In the genomic region with DNA sequence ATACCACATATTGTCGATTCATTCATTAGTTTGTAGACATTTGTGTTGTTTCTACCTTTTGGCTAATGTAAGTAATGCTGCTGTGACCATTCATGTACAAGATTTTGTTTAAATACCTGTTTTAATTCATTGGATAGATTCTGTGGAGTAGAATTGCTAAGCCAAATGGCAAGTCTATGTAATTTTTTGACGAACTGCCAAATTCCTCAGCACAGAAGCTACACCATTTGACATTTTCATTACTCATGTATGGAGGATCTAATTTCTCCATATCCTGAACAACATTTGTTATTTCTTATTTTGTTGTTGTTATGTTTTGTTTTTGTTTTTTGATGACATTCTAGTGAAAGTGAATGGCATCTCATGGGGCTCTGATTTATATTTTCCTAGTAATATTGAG, we compare ENCODE assay signal across 16 cellular contexts.
A peak's percentile ranks its signal among the peaks of the same experiment; 100 is the strongest.
DNase-seq lines count a peak whose midpoint lies in the region; ATAC-seq and TF ChIP-seq lines count a peak whose summit lies in the region.
"Had no signal": no experiment of that assay in that cellular context is flagged by ENCODE, and none has a peak within 500 bp of the region (broad histone marks: within the 10 kb centered on the region; RNA-seq: fewer than 3 reads in every experiment).

No MANE protein-coding gene starts in this region.

- H3K9ac ChIP-seq in GM23248, result no peak overlapping the region
- H3K9ac ChIP-seq: BLaER1 had no signal

- no peaks in the 10 kb centered on the region for H3K36me3 ChIP-seq in GM23248 (ENCODE audit: low read depth)
- H3K36me3 ChIP-seq: BLaER1 had no signal

- no peaks in the 10 kb centered on the region; the same call in 1 of the 2 replicates for H3K4me1 ChIP-seq in GM23248 (ENCODE audit: insufficient read depth)
- H3K4me1 ChIP-seq: A549, BLaER1 had no signal

- no peak for TF ChIP-seq CTCF in fibroblast of pulmonary artery (IDR thresholded peaks at IDR 0.05; ENCODE audit: low read length, missing control alignments)

- H3K9me2 ChIP-seq in GM23248 (ENCODE audit: insufficient read depth), result no peaks in the 10 kb centered on the region

- no peaks in the 10 kb centered on the region for H3K9me3 ChIP-seq in GM23248 (ENCODE audit: low read depth)

- no peaks in the 10 kb centered on the region for H3K27me3 ChIP-seq in GM23248 (replicated peaks; ENCODE audit: insufficient read depth)
- H3K27me3 ChIP-seq: BLaER1 had no signal

- DNase-seq in GM23248 (peak; percentile 55), RPMI7951 (ENCODE audit: low read depth) (peak; percentile 20), fibroblast of pulmonary artery (ENCODE audit: low read depth) (peak; percentile 4), amygdala (lab: John Stamatoyannopoulos, UW) (no peak)
- DNase-seq: AML-193; Calu3; CD4-positive, CD25-positive, alpha-beta regulatory T cell; DMS 273 treated with DMSO at 0.1 percent for 48 hours; IMR-90; KBM-7 had no signal

- H2AFZ ChIP-seq in GM23248, result no peak overlapping the region

- H3K4me2 ChIP-seq in GM23248 (ENCODE audit: unreplicated experiment), result no peak overlapping the region
- H3K4me2 ChIP-seq: A549, BLaER1 had no signal

- no peaks in the 10 kb centered on the region for H3F3A ChIP-seq in GM23248 (ENCODE audit: insufficient read depth)

- H3K4me3 ChIP-seq in GM23248 (no peak overlapping the region), fibroblast of pulmonary artery (replicated peaks; ENCODE audit: low read depth, low read length) (no peak overlapping the region)
- H3K4me3 ChIP-seq: A549, BLaER1 had no signal

- no peak for ATAC-seq in GM18907 (IDR thresholded peaks at IDR 0.05; ENCODE audit: unreplicated experiment)
- ATAC-seq in HG02970 (IDR thresholded peaks at IDR 0.05; ENCODE audit: low FRiP score, unreplicated experiment), result no peak
- ATAC-seq in HG03460 (IDR thresholded peaks at IDR 0.05; ENCODE audit: unreplicated experiment), result no peak
- ATAC-seq: A549, HCT116 had no signal

- WGBS in GM23248 (ENCODE audit: low coverage in 1 of 2, low lambda C conversion rate in 2 of 2, missing lambda C conversion rate in 2 of 2), 2 experiments, result 66 to 68% methylated on average over 2 of the region's 2 CpGs

- no peaks in the 10 kb centered on the region for H3K79me2 ChIP-seq in GM23248 (ENCODE audit: insufficient read depth)

- no peak overlapping the region for H3K27ac ChIP-seq in GM23248
- H3K27ac ChIP-seq: A549, BLaER1 had no signal

- in situ Hi-C loops in GM23248 (cut with MboI), result no loop called here

- H4K20me1 ChIP-seq in GM23248 (ENCODE audit: insufficient read depth), result no peaks in the 10 kb centered on the region
- H4K20me1 ChIP-seq: BLaER1 had no signal

Comparison
In these comparisons a context has a peak if more than half of its experiments do, and no peak if none do; other contexts are left out.
1. DNase-seq: peak in GM23248 (single experiment), RPMI7951 (single experiment) and fibroblast of pulmonary artery (single experiment); none in amygdala (0 of 56).